Comparison of ENCODE assay signal across 19 cellular contexts in genomic region chr12:6086316-6086715, GRCh38. TPM values are rescaled to one million over a fixed set of nuclear protein-coding genes. Genes with fewer than 3 reads are reported as not detected.
A peak's percentile ranks its signal among the peaks of the same experiment; 100 is the strongest.
DNase-seq lines count a peak whose midpoint lies in the region; ATAC-seq, FAIRE-seq and TF ChIP-seq lines count a peak whose summit lies in the region.
"Had no signal": no experiment of that assay in that cellular context is flagged by ENCODE, and none has a peak within 500 bp of the region (broad histone marks: within the 10 kb centered on the region; RNA-seq: fewer than 3 reads in every experiment).

No MANE protein-coding gene starts in this region.

- H4K8ac ChIP-seq in neuronal stem cell (ENCODE audit: low read depth, low read length), result no peak overlapping the region

- no peaks in the 10 kb centered on the region for H3K9me3 Mint-ChIP-seq in activated T-helper 1 cell treated with anti-CD3 and anti-CD28 coated beads, Interleukin-12 subunit alpha, Interleukin-12 subunit beta, Interleukin-2, Interleukin-4 antibody, amounts not matched to agents 30 ng/mL and 10 ng/mL and 1 ng/mL, durations not matched to agents 14 hours and 24 hours and 36 hours
- H3K9me3 Mint-ChIP-seq: CD4-positive, alpha-beta memory T cell had no signal

- peak overlapping the region; percentile 7; the same call in 1 of the 2 replicates for H3K27ac ChIP-seq in PC-9
- H3K27ac ChIP-seq in neuronal stem cell (replicated peaks; ENCODE audit: low read length), result no peak overlapping the region
- H3K27ac ChIP-seq in pancreas, result no peak overlapping the region
- H3K27ac ChIP-seq: BLaER1, GM23248, RWPE1 had no signal

- H2BK5ac ChIP-seq in neuronal stem cell (ENCODE audit: low read length), result no peak overlapping the region

- H2BK15ac ChIP-seq in neuronal stem cell (ENCODE audit: low read length), result no peak overlapping the region

- POLR2A ChIA-PET in PC-9 (lab: Charles Lee; ENCODE audit: unreplicated experiment), result no interaction called here

- WGBS in neuronal stem cell (ENCODE audit: extremely low coverage in 2 of 2, insufficient read length in 2 of 2, insufficient replicate concordance in 1 of 2), 2 donors, result no CpG with 5 or more reads among the region's 2 CpGs
- WGBS in pancreas, 2 donors, result 83 to 86% methylated on average over 2 of the region's 2 CpGs

- no peak for ATAC-seq in pancreas

- no peak overlapping the region for H3K18ac ChIP-seq in neuronal stem cell (ENCODE audit: low read length)

- no peaks in the 10 kb centered on the region for H3K79me2 ChIP-seq in PC-9 (ENCODE audit: low read depth)

- no peak overlapping the region for H2BK12ac ChIP-seq in neuronal stem cell (ENCODE audit: low read length)

- no peak overlapping the region for H2BK120ac ChIP-seq in neuronal stem cell (ENCODE audit: low read depth, low read length)

- H3K9me3 ChIP-seq in PC-9 (ENCODE audit: insufficient read depth, low read depth) (no peaks in the 10 kb centered on the region), neuronal stem cell (replicated peaks in 1 of 2; ENCODE audit: control insufficient read depth in 2 of 2, insufficient read depth in 1 of 2, low read depth in 1 of 2, low read length in 2 of 2) (no peaks in the 10 kb centered on the region), pancreas (no peaks in the 10 kb centered on the region)
- H3K9me3 ChIP-seq: BLaER1 had no signal

- H2AK5ac ChIP-seq in neuronal stem cell (ENCODE audit: low read depth, low read length), result peak overlapping the region; percentile 3

- DNase-seq in PC-9 (no peak), hepatic stellate cell (ENCODE audit: low spot score) (peak; percentile 72), neuronal stem cell (ENCODE audit: low spot score) (no peak), ACHN (no peak), pancreas (no peak)
- no peak for DNase-seq in activated T-helper 1 cell treated with anti-CD3 and anti-CD28 coated beads, Interleukin-12 subunit alpha, Interleukin-12 subunit beta, Interleukin-2, Interleukin-4 antibody, amounts not matched to agents 30 ng/mL and 10 ng/mL and 1 ng/mL, durations not matched to agents 14 hours and 24 hours and 36 hours (ENCODE audit: low spot score)
- no peak for DNase-seq in effector CD8-positive, alpha-beta T cell (lab: John Stamatoyannopoulos, UW)
- DNase-seq: Calu3; CD4-positive, alpha-beta memory T cell; GM23248; NCI-H1417 treated with DMSO at 0.1 percent for 48 hours; NCI-H187 treated with DMSO at 0.1 percent for 48 hours; NCI-H226; NCI-H524; SIG-M5 had no signal

- peaks cover 7% of the 10 kb centered on the region for H3K27me3 Mint-ChIP-seq in activated T-helper 1 cell treated with anti-CD3 and anti-CD28 coated beads, Interleukin-12 subunit alpha, Interleukin-12 subunit beta, Interleukin-2, Interleukin-4 antibody, amounts not matched to agents 30 ng/mL and 10 ng/mL and 1 ng/mL, durations not matched to agents 14 hours and 24 hours and 36 hours (ENCODE audit: insufficient read depth)

- CTCF ChIA-PET in PC-9 (lab: Charles Lee), result no interaction called here

- in situ Hi-C loops in ACHN (cut with HindIII; ENCODE audit: low pct_ligation_motif_present, low pct_unique_long_range_greater_than_20kb, low sequenced_read_pairs), result no loop called here

- no peak overlapping the region for H3K4ac ChIP-seq in neuronal stem cell (ENCODE audit: low read length)

- no peak for FAIRE-seq in pancreas (lab: Jason Lieb, UNC)
- FAIRE-seq: GM12891, GM19239 had no signal

- intact Hi-C loops in PC-9 (cut with micrococcal nuclease; ENCODE audit: unreplicated experiment), result no loop called here
- intact Hi-C loops in activated T-helper 1 cell treated with anti-CD3 and anti-CD28 coated beads, Interleukin-12 subunit alpha, Interleukin-12 subunit beta, Interleukin-2, Interleukin-4 antibody, amounts not matched to agents 30 ng/mL and 10 ng/mL and 1 ng/mL, durations not matched to agents 14 hours and 24 hours and 36 hours (cut with micrococcal nuclease), result no loop called here
- intact Hi-C loops in pancreas (cut with DNase I), result no loop called here

- H3K14ac ChIP-seq in neuronal stem cell (ENCODE audit: low read length), result no peak overlapping the region

- no peak overlapping the region for H4K91ac ChIP-seq in neuronal stem cell (ENCODE audit: low read depth, low read length, poor library complexity)

- H3K4me3 ChIP-seq in PC-9 (no peak overlapping the region), neuronal stem cell (ENCODE audit: low read length in 2 of 2) (no peak overlapping the region), pancreas (no peak overlapping the region)
- H3K4me3 ChIP-seq: BLaER1, GM23248 had no signal

- no TSS peak for BruUV-seq in PC-9 (replicated peaks; lab: Mats Ljungman, UMichigan)

- H2AFZ ChIP-seq in PC-9, result no peak overlapping the region
- no peak overlapping the region for H2AFZ ChIP-seq in neuronal stem cell (ENCODE audit: low read length)
- H2AFZ ChIP-seq: GM23248 had no signal

- H3K9ac ChIP-seq in neuronal stem cell (ENCODE audit: low read depth, low read length, poor library complexity), result no peak overlapping the region
- H3K9ac ChIP-seq: BLaER1, GM23248 had no signal

- H3K27me3 ChIP-seq in PC-9 (ENCODE audit: insufficient read depth, low read depth) (no peaks in the 10 kb centered on the region), neuronal stem cell (ENCODE audit: control insufficient read depth in 3 of 3, insufficient read depth in 3 of 3, low read depth in 1 of 3, low read length in 3 of 3) (no peaks in the 10 kb centered on the region), pancreas (no peaks in the 10 kb centered on the region)
- H3K27me3 ChIP-seq: BLaER1 had no signal

- no peak for TF ChIP-seq CTCF in PC-9 (conservative IDR thresholded peaks at IDR 0.05)
- no peak for TF ChIP-seq CTCF in pancreas (IDR thresholded peaks at IDR 0.05)

- H3K4me1 ChIP-seq in PC-9 (replicated peaks; ENCODE audit: insufficient read depth), result peaks cover 65% of the 10 kb centered on the region
- peaks cover 23 to 27% of the 10 kb centered on the region in 2 donors for H3K4me1 ChIP-seq in neuronal stem cell (ENCODE audit: control insufficient read depth in 2 of 2, insufficient read depth in 1 of 2, low read depth in 1 of 2, low read length in 2 of 2)
- H3K4me1 ChIP-seq in pancreas, result no peaks in the 10 kb centered on the region

- H3K4me2 ChIP-seq in PC-9, result no peak overlapping the region
- no peak overlapping the region for H3K4me2 ChIP-seq in neuronal stem cell (ENCODE audit: insufficient read depth, low read length, poor library complexity, severe bottlenecking)
- H3K4me2 ChIP-seq: BLaER1 had no signal

- H3K4me3 Mint-ChIP-seq in activated T-helper 1 cell treated with anti-CD3 and anti-CD28 coated beads, Interleukin-12 subunit alpha, Interleukin-12 subunit beta, Interleukin-2, Interleukin-4 antibody, amounts not matched to agents 30 ng/mL and 10 ng/mL and 1 ng/mL, durations not matched to agents 14 hours and 24 hours and 36 hours, result no peak overlapping the region
- H3K4me3 Mint-ChIP-seq: CD4-positive, alpha-beta memory T cell had no signal

- H3K79me1 ChIP-seq in neuronal stem cell (ENCODE audit: low read depth, low read length), result no peaks in the 10 kb centered on the region

- H3K36me3 Mint-ChIP-seq in activated T-helper 1 cell treated with anti-CD3 and anti-CD28 coated beads, Interleukin-12 subunit alpha, Interleukin-12 subunit beta, Interleukin-2, Interleukin-4 antibody, amounts not matched to agents 30 ng/mL and 10 ng/mL and 1 ng/mL, durations not matched to agents 14 hours and 24 hours and 36 hours (ENCODE audit: low read depth), result no peaks in the 10 kb centered on the region
- H3K36me3 Mint-ChIP-seq: CD4-positive, alpha-beta memory T cell had no signal

- no peaks in the 10 kb centered on the region for H3K36me3 ChIP-seq in PC-9 (ENCODE audit: low read depth)
- H3K36me3 ChIP-seq in neuronal stem cell (replicated peaks in 1 of 2; ENCODE audit: control insufficient read depth in 2 of 2, insufficient read depth in 2 of 2, low read length in 2 of 2), result no peaks in the 10 kb centered on the region
- no peaks in the 10 kb centered on the region for H3K36me3 ChIP-seq in pancreas
- H3K36me3 ChIP-seq: BLaER1 had no signal

- H3K4me1 Mint-ChIP-seq in activated T-helper 1 cell treated with anti-CD3 and anti-CD28 coated beads, Interleukin-12 subunit alpha, Interleukin-12 subunit beta, Interleukin-2, Interleukin-4 antibody, amounts not matched to agents 30 ng/mL and 10 ng/mL and 1 ng/mL, durations not matched to agents 14 hours and 24 hours and 36 hours (ENCODE audit: low read depth), result no peaks in the 10 kb centered on the region

- no peaks in the 10 kb centered on the region for H3K9me2 ChIP-seq in PC-9 (ENCODE audit: insufficient read depth)

- H3F3A ChIP-seq in PC-9 (ENCODE audit: insufficient read depth, low read depth), result peaks cover 43% of the 10 kb centered on the region; the same call in 1 of the 2 replicates

- no peak overlapping the region for H3K23ac ChIP-seq in neuronal stem cell (ENCODE audit: low read depth, low read length, poor library complexity)

- H3K27ac Mint-ChIP-seq in activated T-helper 1 cell treated with anti-CD3 and anti-CD28 coated beads, Interleukin-12 subunit alpha, Interleukin-12 subunit beta, Interleukin-2, Interleukin-4 antibody, amounts not matched to agents 30 ng/mL and 10 ng/mL and 1 ng/mL, durations not matched to agents 14 hours and 24 hours and 36 hours, result no peak overlapping the region
- H3K27ac Mint-ChIP-seq: CD4-positive, alpha-beta memory T cell had no signal

- H4K20me1 ChIP-seq in PC-9 (ENCODE audit: insufficient read depth), result no peaks in the 10 kb centered on the region
- H4K20me1 ChIP-seq: BLaER1 had no signal

RNA-seq across cellular contexts. Expression of gene VWF, which starts 38.2 kb away (rescaled TPM):
- total RNA-seq in PC-9 (2021) (0.48 and 0.88 TPM in 2 replicates), pancreas (10 to 100 TPM; 21.8 to 53.1 (median 32.1) TPM)
- 0.24 TPM for polyA plus RNA-seq in neuronal stem cell (2013, experiment 1 of 2)
- 0.25 TPM for polyA plus RNA-seq in neuronal stem cell (2013, experiment 2 of 2)
- total RNA-seq in activated T-helper 1 cell treated with anti-CD3 and anti-CD28 coated beads, Interleukin-12 subunit alpha, Interleukin-12 subunit beta, Interleukin-2, Interleukin-4 antibody, amounts not matched to agents 30 ng/mL and 10 ng/mL and 1 ng/mL, durations not matched to agents 14 hours and 24 hours and 36 hours, result not detected in 2 replicates
- 10 to 100 TPM; 15.9 to 25.6 TPM for polyA plus RNA-seq in pancreas
- total RNA-seq: Calu3, GM23248 had no signal

Comparison
In these comparisons a context has a peak if more than half of its experiments do, and no peak if none do; other contexts are left out.
1. RNA of gene VWF, which starts 38.2 kb away (total RNA-seq): 21.8 to 53.1 TPM in pancreas; 0.48 to 0.88 TPM in PC-9 and not detected in activated T-helper 1 cell treated with anti-CD3 and anti-CD28 coated beads, Interleukin-12 subunit alpha, Interleukin-12 subunit beta, Interleukin-2, Interleukin-4 antibody, amounts not matched to agents 30 ng/mL and 10 ng/mL and 1 ng/mL, durations not matched to agents 14 hours and 24 hours and 36 hours; every median in the first group is over 10 times any median in the second.